In the genomic region with DNA sequence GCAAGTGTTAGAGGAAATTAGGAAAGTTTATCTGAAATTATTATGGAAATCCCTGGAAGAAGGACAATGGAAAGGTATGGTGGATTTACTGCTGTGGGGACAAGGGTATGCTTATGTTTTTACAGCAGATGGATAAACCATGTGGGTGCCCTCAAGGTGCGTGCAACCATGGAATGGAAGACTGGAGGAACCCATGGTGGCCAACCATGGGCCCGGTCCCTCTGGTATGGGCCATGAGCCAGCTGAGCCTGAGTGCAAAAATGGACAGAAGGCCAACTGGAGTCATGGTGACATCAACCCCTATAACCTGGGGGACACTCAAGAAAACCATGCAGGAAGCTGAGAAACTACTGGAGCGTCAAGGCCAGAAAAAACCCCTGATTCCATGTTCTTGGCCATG, we compare ENCODE assay signal across 24 cellular contexts.
"Had no signal": no experiment of that assay in that cellular context is flagged by ENCODE, and none has a peak within 500 bp of the region (broad histone marks: within the 10 kb centered on the region; RNA-seq: fewer than 3 reads in every experiment).

No MANE protein-coding gene starts in this region.

- H3K27ac ChIP-seq: stomach, suprapubic skin, testis, thoracic aorta, thyroid gland, tibial artery, tibial nerve, transverse colon, upper lobe of left lung, upper lobe of right lung, uterus, vagina had no signal

- DNase-seq: stimulated activated CD4-positive, alpha-beta T cell treated with anti-CD3 and anti-CD28 coated beads, Interleukin-2, amount 100 ng/mL, for 48 hours; stimulated activated CD4-positive, alpha-beta T cell treated with anti-CD3 and anti-CD28 coated beads, Interleukin-4, amount 100 ng/mL, for 1 hour; stimulated activated CD4-positive, alpha-beta T cell treated with anti-CD3 and anti-CD28 coated beads, Interleukin-4, amount 100 ng/mL, for 24 hours; stimulated activated CD4-positive, alpha-beta T cell treated with anti-CD3 and anti-CD28 coated beads, Interleukin-4, amount 100 ng/mL, for 4 hours; stimulated activated CD8-positive, alpha-beta memory T cell treated with anti-CD3 and anti-CD28 coated beads, Interleukin-4, amount 100 ng/mL, for 48 hours; stimulated activated naive B cell treated with anti-CD40 and anti-IgM and Interleukin-4, amounts not matched to agents 10 μg/mL and 1 μg/mL and 100 μg/mL, for 72 hours; stimulated activated naive CD4-positive, alpha-beta T cell; stimulated activated naive CD4-positive, alpha-beta T cell treated with Interleukin-2 at 50 U/mL for 16 hours; stimulated activated naive CD8-positive, alpha-beta T cell treated with anti-CD3 and anti-CD28 coated beads, Interleukin-15, amount 100 ng/mL, for 72 hours; stimulated activated naive CD8-positive, alpha-beta T cell treated with anti-CD3 and anti-CD28 coated beads, Interleukin-15, Interleukin-2, amounts not matched to agents 100 U/mL and 50 U/mL, for 24 hours; stomach; substantia nigra; testis; thyroid gland; tibial artery; transverse colon; trophoblast cell; upper lobe of left lung; upper lobe of right lung; uterus had no signal
